10 cellular contexts compared by ENCODE assay signal in genomic region chr6:111843347-111844147, GRCh38. TPM values are rescaled to one million over a fixed set of nuclear protein-coding genes. Genes with fewer than 3 reads are reported as not detected.
A peak's percentile ranks its signal among the peaks of the same experiment; 100 is the strongest.
DNase-seq lines count a peak whose midpoint lies in the region; ATAC-seq and TF ChIP-seq lines count a peak whose summit lies in the region.
"Had no signal": no experiment of that assay in that cellular context is flagged by ENCODE, and none has a peak within 500 bp of the region (broad histone marks: within the 10 kb centered on the region; RNA-seq: fewer than 3 reads in every experiment).

No MANE protein-coding gene starts in this region.

- no peak overlapping the region for H3K4me3 Mint-ChIP-seq in CD8-positive, alpha-beta T cell
- no peak overlapping the region for H3K4me3 Mint-ChIP-seq in naive B cell

- intact Hi-C loops in CD8-positive, alpha-beta T cell (cut with DNase I, micrococcal nuclease): loop anchor here in 1 of 2 experiments (2.0 to 5.0 kb wide), 3 partner anchors 19 to 756 kb away; partner anchors contain the start of gene SLC16A10

- no peaks in the 10 kb centered on the region for H3K9me3 ChIP-seq in CD8-positive, alpha-beta T cell (ENCODE audit: low read length)
- no peaks in the 10 kb centered on the region for H3K9me3 ChIP-seq in gastroesophageal sphincter

- TF ChIP-seq CTCF in CD8-positive, alpha-beta T cell (IDR thresholded peaks at IDR 0.05): no peak
- no peak for TF ChIP-seq CTCF in gastroesophageal sphincter (IDR thresholded peaks at IDR 0.05)

- no peaks in the 10 kb centered on the region for H3K27me3 Mint-ChIP-seq in CD8-positive, alpha-beta T cell (ENCODE audit: low read depth)
- no peaks in the 10 kb centered on the region for H3K27me3 Mint-ChIP-seq in naive B cell

- DNase-seq in CD8-positive, alpha-beta T cell: peak; percentile 39 to 78 (median 67)
- DNase-seq in T follicular helper cell (ENCODE audit: low read depth): peak; percentile 64
- DNase-seq in activated naive CD4-positive, alpha-beta T cell treated with anti-CD3 and anti-CD28 coated beads, Interleukin-2, amount 50 U/mL, for 16 hours: peak; percentile 40
- peak; percentile 27 for DNase-seq in naive B cell
- DNase-seq in epidermal melanocyte (ENCODE audit: insufficient read length, low spot score): no peak
- no peak for DNase-seq in NCI-H748 (lab: John Stamatoyannopoulos, UW; ENCODE audit: unreplicated experiment)

- no peak for TF ChIP-seq EP300 in gastroesophageal sphincter (IDR thresholded peaks at IDR 0.05)

- TF ChIP-seq POLR2A in gastroesophageal sphincter (IDR thresholded peaks at IDR 0.05): no peak

- H3K27ac ChIP-seq in CD8-positive, alpha-beta T cell (ENCODE audit: low read depth, low read length): peak overlapping the region; percentile 2
- peak overlapping the region in 1 of 4 donors; percentile 7 for H3K27ac ChIP-seq in gastroesophageal sphincter
- H3K27ac ChIP-seq: C4-2B had no signal

- ATAC-seq in CD8-positive, alpha-beta T cell: peak; percentile 83
- ATAC-seq in naive B cell (ENCODE audit: low read depth in 2 of 2) (peak; percentile 48 to 65), GM19351 (IDR thresholded peaks at IDR 0.05; ENCODE audit: unreplicated experiment) (no peak), gastroesophageal sphincter (no peak)
- ATAC-seq: HCT116 had no signal

- no peaks in the 10 kb centered on the region for H3K36me3 ChIP-seq in CD8-positive, alpha-beta T cell (ENCODE audit: insufficient read depth, low read length)
- no peaks in the 10 kb centered on the region for H3K36me3 ChIP-seq in gastroesophageal sphincter

- H3K4me1 Mint-ChIP-seq in CD8-positive, alpha-beta T cell (ENCODE audit: low read depth): peaks cover 19% of the 10 kb centered on the region
- H3K4me1 Mint-ChIP-seq in naive B cell: peaks cover 10 to 41% (median 14%) of the 10 kb centered on the region in 3 donors

- CTCF ChIA-PET in CD8-positive, alpha-beta T cell (lab: Charles Lee): interaction anchor here (0.8 to 1.7 kb wide), 11 partner anchors 16 to 199 kb away, joined by 3 to 5 read pairs (median 3); partner anchors contain the start of gene FYN

- H3K4me1 ChIP-seq in CD8-positive, alpha-beta T cell (ENCODE audit: insufficient read depth, low read length): peaks cover 100% of the 10 kb centered on the region
- peaks cover 0 to 59% (median 6%) of the 10 kb centered on the region in 3 donors for H3K4me1 ChIP-seq in gastroesophageal sphincter

- POLR2A ChIA-PET in CD8-positive, alpha-beta T cell (lab: Charles Lee): interaction anchor here (0.6 to 3.7 kb wide), 16 partner anchors 10 to 171 kb away, joined by 3 to 11 read pairs (median 4); partner anchors contain the start of gene FYN

- H3K9me3 Mint-ChIP-seq in CD8-positive, alpha-beta T cell: no peaks in the 10 kb centered on the region
- no peaks in the 10 kb centered on the region for H3K9me3 Mint-ChIP-seq in naive B cell

- no peak overlapping the region for H3K27ac Mint-ChIP-seq in CD8-positive, alpha-beta T cell
- no peak overlapping the region for H3K27ac Mint-ChIP-seq in naive B cell

- WGBS in gastroesophageal sphincter (ENCODE audit: low coverage in 1 of 2), 2 donors: 96 to 97% methylated on average over 4 to 6 of the region's 7 CpGs

- H3K36me3 Mint-ChIP-seq in CD8-positive, alpha-beta T cell: peaks cover 20% of the 10 kb centered on the region
- no peaks in the 10 kb centered on the region for H3K36me3 Mint-ChIP-seq in naive B cell

- no peaks in the 10 kb centered on the region for H3K27me3 ChIP-seq in CD8-positive, alpha-beta T cell (ENCODE audit: insufficient read depth, low read length)
- H3K27me3 ChIP-seq in gastroesophageal sphincter: no peaks in the 10 kb centered on the region

- H3K4me3 ChIP-seq in CD8-positive, alpha-beta T cell (ENCODE audit: low read depth, low read length): no peak overlapping the region
- no peak overlapping the region for H3K4me3 ChIP-seq in gastroesophageal sphincter

RNA-seq across cellular contexts. Expression of gene FYN, which starts 29.7 kb away (rescaled TPM):
- total RNA-seq in CD8-positive, alpha-beta T cell: 100 to 1,000 TPM; 479 to 483 TPM
- 10 to 100 TPM; 53.1 to 94.5 (median 78.7) TPM for polyA plus RNA-seq in naive B cell (ENCODE audit: low read depth in 6 of 6)
- 100 to 1,000 TPM in 1 of 4 donors, 10 to 100 TPM in 3; 58.6 to 101 (median 69.9) TPM for total RNA-seq in gastroesophageal sphincter

Comparison
In these comparisons a context has a peak if more than half of its experiments do, and no peak if none do; other contexts are left out.
1. ATAC-seq: peak in CD8-positive, alpha-beta T cell (single experiment) and naive B cell (2 of 2); none in GM19351 (single experiment) and gastroesophageal sphincter (single experiment).
2. DNase-seq: peak in CD8-positive, alpha-beta T cell (7 of 7), T follicular helper cell (single experiment), activated naive CD4-positive, alpha-beta T cell treated with anti-CD3 and anti-CD28 coated beads, Interleukin-2, amount 50 U/mL, for 16 hours (single experiment) and naive B cell (single experiment); none in epidermal melanocyte (single experiment) and NCI-H748 (single experiment).
3. RNA of gene FYN, which starts 29.7 kb away (total RNA-seq): 479 to 483 TPM in CD8-positive, alpha-beta T cell; 58.6 to 101 TPM in gastroesophageal sphincter; every median in the first group is over 4 times any median in the second.